Comparison of ENCODE assay signal across 21 cellular contexts in genomic region chr5:58075907-58076306, GRCh38.
"Had no signal": no experiment of that assay in that cellular context is flagged by ENCODE, and none has a peak within 500 bp of the region (broad histone marks: within the 10 kb centered on the region; RNA-seq: fewer than 3 reads in every experiment).

No MANE protein-coding gene starts in this region.

- H3K27ac ChIP-seq: epithelial cell of prostate, esophagus muscularis mucosa, gastrocnemius medialis, left lung, neutrophil, sigmoid colon, skin epidermis, stomach, transverse colon had no signal

- H3K9me3 ChIP-seq: esophagus muscularis mucosa, gastrocnemius medialis, left lung, neutrophil, sigmoid colon, stomach, thoracic aorta, transverse colon had no signal

- H3K27me3 Mint-ChIP-seq: dendritic cell treated with granulocyte-macrophage colony-stimulating factor and Interleukin-4, amounts not matched to agents 40 ng/mL and 50 ng/mL, for 4 days; effector memory CD8-positive, alpha-beta T cell had no signal

- H3K36me3 ChIP-seq: esophagus muscularis mucosa, gastrocnemius medialis, left lung, neutrophil, sigmoid colon, stomach, thoracic aorta, transverse colon had no signal

- H3K27me3 ChIP-seq: esophagus muscularis mucosa, gastrocnemius medialis, left lung, neutrophil, sigmoid colon, stomach, transverse colon had no signal

- ATAC-seq: effector memory CD8-positive, alpha-beta T cell; gastrocnemius medialis; left lung; naive thymus-derived CD4-positive, alpha-beta T cell had no signal

- H3K4me1 ChIP-seq: left lung had no signal

- H3K36me3 Mint-ChIP-seq: immature natural killer cell; naive thymus-derived CD4-positive, alpha-beta T cell had no signal

- DNase-seq: effector memory CD8-positive, alpha-beta T cell; gastrocnemius medialis; immature natural killer cell; mesenchymal stem cell; naive thymus-derived CD4-positive, alpha-beta T cell; nephron progenitor cell; posterior cingulate gyrus; sigmoid colon; stimulated activated CD4-positive, alpha-beta T cell treated with anti-CD3 and anti-CD28 coated beads, Interleukin-12 subunit alpha, Interleukin-12 subunit beta, amount 100 ng/mL, for 4 hours; stimulated activated naive CD4-positive, alpha-beta T cell; stomach; substantia nigra; transverse colon had no signal

- H3K4me3 ChIP-seq: esophagus muscularis mucosa, gastrocnemius medialis, left lung, lung, sigmoid colon, skin epidermis, stomach, thoracic aorta, transverse colon had no signal

- H3K4me3 Mint-ChIP-seq: dendritic cell treated with granulocyte-macrophage colony-stimulating factor and Interleukin-4, amounts not matched to agents 40 ng/mL and 50 ng/mL, for 4 days; effector memory CD8-positive, alpha-beta T cell; immature natural killer cell; naive thymus-derived CD4-positive, alpha-beta T cell; nephron progenitor cell had no signal

- H3K9me3 Mint-ChIP-seq: dendritic cell treated with granulocyte-macrophage colony-stimulating factor and Interleukin-4, amounts not matched to agents 40 ng/mL and 50 ng/mL, for 4 days; immature natural killer cell; naive thymus-derived CD4-positive, alpha-beta T cell; nephron progenitor cell had no signal

- H3K27ac Mint-ChIP-seq: dendritic cell treated with granulocyte-macrophage colony-stimulating factor and Interleukin-4, amounts not matched to agents 40 ng/mL and 50 ng/mL, for 4 days; effector memory CD8-positive, alpha-beta T cell; immature natural killer cell; naive thymus-derived CD4-positive, alpha-beta T cell; nephron progenitor cell had no signal
